In the genomic region with DNA sequence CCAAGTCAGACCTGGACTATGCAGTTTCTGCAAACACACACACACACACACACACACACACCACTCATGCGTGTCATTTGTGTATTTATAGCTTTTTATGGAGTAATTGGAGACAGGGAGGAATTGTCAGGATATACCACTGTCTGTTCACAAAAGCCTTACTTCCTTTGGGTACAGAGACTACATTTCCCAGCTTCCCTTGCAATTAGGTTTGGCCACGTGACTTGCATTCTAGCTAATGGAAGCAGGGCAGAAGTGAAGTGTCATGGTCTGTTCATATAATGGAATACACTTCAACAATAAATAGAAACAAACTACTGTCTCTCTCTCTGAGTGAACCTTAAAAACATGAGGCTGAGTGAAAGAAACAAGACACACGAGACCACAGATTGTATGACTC, we compare ENCODE assay signal across 12 cellular contexts. TPM values are rescaled to one million over a fixed set of nuclear protein-coding genes. Genes with fewer than 3 reads are reported as not detected.
DNase-seq lines count a peak whose midpoint lies in the region; ATAC-seq and TF ChIP-seq lines count a peak whose summit lies in the region.
"Had no signal": no experiment of that assay in that cellular context is flagged by ENCODE, and none has a peak within 500 bp of the region (broad histone marks: within the 10 kb centered on the region; RNA-seq: fewer than 3 reads in every experiment).

No MANE protein-coding gene starts in this region.

- no peak overlapping the region for H3K4me3 ChIP-seq in breast epithelium
- no peak overlapping the region for H3K4me3 ChIP-seq in OCI-LY3 (ENCODE audit: low read length)
- H3K4me3 ChIP-seq in foreskin fibroblast (ENCODE audit: low read depth in 1 of 2, low read length in 2 of 2): no peak overlapping the region

- CTCF ChIA-PET in MCF 10A (lab: Yijun Ruan, JAX): interaction anchor here (0.6 kb wide), 1 partner anchor 167 kb away, joined by 3 read pairs; no protein-coding TSS in a partner anchor

- H4K20me1 ChIP-seq in OCI-LY3 (ENCODE audit: insufficient read depth, low read length): no peaks in the 10 kb centered on the region

- no peaks in the 10 kb centered on the region for H3K9me3 Mint-ChIP-seq in MCF 10A (ENCODE audit: unreplicated experiment)
- H3K9me3 Mint-ChIP-seq: activated naive CD8-positive, alpha-beta T cell treated with anti-CD3 and anti-CD28 coated beads for 36 hours; T-helper 2 cell treated with Interferon-gamma antibody and Interleukin-4, amounts not matched to agents 5 μg/mL and 100 μg/mL, for 36 hours had no signal

- no peak for TF ChIP-seq CTCF in MCF 10A (IDR thresholded peaks at IDR 0.05; ENCODE audit: unreplicated experiment)
- TF ChIP-seq CTCF in breast epithelium (IDR thresholded peaks at IDR 0.05): no peak
- TF ChIP-seq CTCF in OCI-LY3 (IDR thresholded peaks at IDR 0.05; ENCODE audit: low read depth, low read length): no peak
- TF ChIP-seq CTCF in foreskin fibroblast (IDR thresholded peaks at IDR 0.05; ENCODE audit: low read depth, low read length): no peak

- H3K27me3 Mint-ChIP-seq in MCF 10A (ENCODE audit: insufficient read depth, unreplicated experiment): no peaks in the 10 kb centered on the region
- peaks cover 48% of the 10 kb centered on the region for H3K27me3 Mint-ChIP-seq in T-helper 17 cell
- H3K27me3 Mint-ChIP-seq: activated naive CD8-positive, alpha-beta T cell treated with anti-CD3 and anti-CD28 coated beads for 36 hours had no signal

- ATAC-seq in GM18519 (IDR thresholded peaks at IDR 0.05; ENCODE audit: low FRiP score, unreplicated experiment) (no peak), GM19035 (IDR thresholded peaks at IDR 0.05; ENCODE audit: unreplicated experiment) (no peak), T-helper 17 cell (no peak)

- H3K36me3 Mint-ChIP-seq in MCF 10A (ENCODE audit: insufficient read depth, unreplicated experiment): no peaks in the 10 kb centered on the region
- no peaks in the 10 kb centered on the region for H3K36me3 Mint-ChIP-seq in T-helper 17 cell (ENCODE audit: low read depth)
- H3K36me3 Mint-ChIP-seq: activated naive CD8-positive, alpha-beta T cell treated with anti-CD3 and anti-CD28 coated beads for 36 hours had no signal

- POLR2A ChIA-PET in MCF 10A (lab: Yijun Ruan, JAX): interaction anchor here (0.7 kb wide), 1 partner anchor 305 kb away, joined by 4 read pairs; no protein-coding TSS in a partner anchor

- peak; percentile 32 for DNase-seq in MCF 10A (ENCODE audit: unreplicated experiment)
- DNase-seq in breast epithelium (ENCODE audit: low spot score in 2 of 2): no peak
- peak; percentile 28 for DNase-seq in foreskin fibroblast
- no peak for DNase-seq in NCI-H1694 treated with DMSO at 0.1 percent for 48 hours (lab: John Stamatoyannopoulos, UW)
- DNase-seq in T-helper 17 cell: no peak
- DNase-seq: activated naive CD8-positive, alpha-beta T cell treated with anti-CD3 and anti-CD28 coated beads for 36 hours; head of caudate nucleus had no signal

- no peaks in the 10 kb centered on the region for H3K9me3 ChIP-seq in breast epithelium
- H3K9me3 ChIP-seq in OCI-LY3 (ENCODE audit: insufficient read depth, low read length): no peaks in the 10 kb centered on the region
- H3K9me3 ChIP-seq in T-helper 17 cell (ENCODE audit: control insufficient read depth, low read length, poor library complexity, severe bottlenecking): no peaks in the 10 kb centered on the region

- H3K4me3 Mint-ChIP-seq in MCF 10A (ENCODE audit: unreplicated experiment) (no peak overlapping the region), T-helper 17 cell (no peak overlapping the region)
- H3K4me3 Mint-ChIP-seq: activated naive CD8-positive, alpha-beta T cell treated with anti-CD3 and anti-CD28 coated beads for 36 hours; T-helper 2 cell treated with Interferon-gamma antibody and Interleukin-4, amounts not matched to agents 5 μg/mL and 100 μg/mL, for 36 hours had no signal

- intact Hi-C loops in MCF 10A (cut with micrococcal nuclease): no loop called here
- intact Hi-C loops in breast epithelium (cut with DNase I; ENCODE audit: low total_unique reads): no loop called here

- H3K4me1 ChIP-seq in breast epithelium (no peaks in the 10 kb centered on the region), OCI-LY3 (ENCODE audit: low read length) (no peaks in the 10 kb centered on the region)

- 0 out of 2 replicates have a peak overlapping the region, but pooled peaks have one; percentile 39 for H2AFZ ChIP-seq in OCI-LY3 (ENCODE audit: low read depth, low read length)

- TF ChIP-seq POLR2A in breast epithelium (IDR thresholded peaks at IDR 0.05): no peak

- peak overlapping the region in 1 of 2 donors; percentile 55 for H3K27ac ChIP-seq in breast epithelium
- H3K27ac ChIP-seq in OCI-LY3 (ENCODE audit: low read length): no peak overlapping the region

- H3K27me3 ChIP-seq in breast epithelium (no peaks in the 10 kb centered on the region), OCI-LY3 (ENCODE audit: low read depth, low read length) (no peaks in the 10 kb centered on the region)

- no peak overlapping the region for H3K4me2 ChIP-seq in OCI-LY3 (ENCODE audit: low read length)

- no peaks in the 10 kb centered on the region for H3K36me3 ChIP-seq in breast epithelium
- H3K36me3 ChIP-seq in OCI-LY3 (replicated peaks; ENCODE audit: low read depth, low read length): no peaks in the 10 kb centered on the region

- BruUV-seq in MCF 10A (replicated peaks; lab: Mats Ljungman, UMichigan): no TSS peak

- H3K4me1 Mint-ChIP-seq in MCF 10A (ENCODE audit: insufficient read depth, unreplicated experiment): no peaks in the 10 kb centered on the region
- peaks cover 2% of the 10 kb centered on the region for H3K4me1 Mint-ChIP-seq in T-helper 17 cell
- H3K4me1 Mint-ChIP-seq: activated naive CD8-positive, alpha-beta T cell treated with anti-CD3 and anti-CD28 coated beads for 36 hours had no signal

- H3K79me2 ChIP-seq in OCI-LY3 (ENCODE audit: low read length): no peaks in the 10 kb centered on the region

- no peak overlapping the region for H3K9ac ChIP-seq in OCI-LY3 (ENCODE audit: low read length)

- H3K27ac Mint-ChIP-seq in MCF 10A (ENCODE audit: low read depth, unreplicated experiment): no peak overlapping the region
- H3K27ac Mint-ChIP-seq in T-helper 17 cell: no peak overlapping the region
- H3K27ac Mint-ChIP-seq: activated naive CD8-positive, alpha-beta T cell treated with anti-CD3 and anti-CD28 coated beads for 36 hours; progenitor cell of endocrine pancreas; T-helper 2 cell treated with Interferon-gamma antibody and Interleukin-4, amounts not matched to agents 5 μg/mL and 100 μg/mL, for 36 hours had no signal

RNA-seq across cellular contexts. Expression of gene CPXM2, which starts 53.9 kb away (rescaled TPM):
- total RNA-seq in MCF 10A (2022) (not detected in 2 replicates), breast epithelium (10 to 100 TPM in 1 of 3 donors, 1 to 10 TPM in 2; 5.3 to 16.7 (median 7.2) TPM), T-helper 17 cell (under 1 TPM in 1 of 2 donors, not detected in 1; 0.18 TPM)
- total RNA-seq: activated naive CD8-positive, alpha-beta T cell treated with anti-CD3 and anti-CD28 coated beads for 36 hours had no signal

Comparison
In these comparisons a context has a peak if more than half of its experiments do, and no peak if none do; other contexts are left out.
1. DNase-seq: peak in MCF 10A (single experiment) and foreskin fibroblast (2 of 2); none in breast epithelium (0 of 2), NCI-H1694 treated with DMSO at 0.1 percent for 48 hours (single experiment) and T-helper 17 cell (0 of 3).